Comparison of ENCODE assay signal across 8 cellular contexts in genomic region chr5:10248378-10249260, GRCh38. TPM values are rescaled to one million over a fixed set of nuclear protein-coding genes. Genes with fewer than 3 reads are reported as not detected.
DNase-seq lines count a peak whose midpoint lies in the region; ATAC-seq and TF ChIP-seq lines count a peak whose summit lies in the region.

No MANE protein-coding gene starts in this region.

- in situ Hi-C loops in HAP-1 (cut with MboI; ENCODE audit: low sequenced_read_pairs) = no loop called here

- no TSS peak for BruUV-seq in PC-3 (replicated peaks; lab: Mats Ljungman, UMichigan)

- peaks cover 16% of the 10 kb centered on the region for H3K36me3 ChIP-seq in HAP-1 (replicated peaks)
- H3K36me3 ChIP-seq in PC-3 (ENCODE audit: low read depth, low read length) = peaks cover 20% of the 10 kb centered on the region
- peaks cover 4 to 8% of the 10 kb centered on the region in 2 experiments for H3K36me3 ChIP-seq in trophoblast cell (ENCODE audit: control insufficient read depth in 1 of 2, insufficient read depth in 2 of 2, low read length in 2 of 2)

- no peak overlapping the region for H4K91ac ChIP-seq in trophoblast cell (ENCODE audit: low read depth, low read length)

- no peak overlapping the region for H2BK5ac ChIP-seq in trophoblast cell (ENCODE audit: low read depth, low read length, poor library complexity)

- H3K79me1 ChIP-seq in trophoblast cell (ENCODE audit: low read length) = peaks cover 13% of the 10 kb centered on the region

- H3K79me2 ChIP-seq in PC-3 (ENCODE audit: low read length) = peaks cover 76% of the 10 kb centered on the region
- H3K79me2 ChIP-seq in trophoblast cell (ENCODE audit: control insufficient read depth, insufficient read depth, low read length, poor library complexity) = peaks cover 27% of the 10 kb centered on the region

- peak overlapping the region; percentile 98 for H3K9ac ChIP-seq in PC-3 (ENCODE audit: low read length)
- no peak overlapping the region for H3K9ac ChIP-seq in trophoblast cell (ENCODE audit: low read length)

- H3K9me2 ChIP-seq in PC-3 (replicated peaks; ENCODE audit: low read length) = no peaks in the 10 kb centered on the region

- H3K27me3 ChIP-seq in HAP-1 (ENCODE audit: low read depth) (no peaks in the 10 kb centered on the region), PC-3 (ENCODE audit: low read length) (no peaks in the 10 kb centered on the region), trophoblast cell (ENCODE audit: insufficient read depth, low read length) (no peaks in the 10 kb centered on the region)

- intact Hi-C loops in PC-3 (cut with micrococcal nuclease) = no loop called here

- no peak overlapping the region for H3K4ac ChIP-seq in trophoblast cell (ENCODE audit: low read depth, low read length)

- peak overlapping the region; percentile 88 for H3K4me2 ChIP-seq in PC-3 (ENCODE audit: low read length)
- peak overlapping the region; percentile 97 for H3K4me2 ChIP-seq in trophoblast cell (ENCODE audit: low read length)

- H3K9me3 ChIP-seq in HAP-1 (no peaks in the 10 kb centered on the region), PC-3 (ENCODE audit: low read length) (no peaks in the 10 kb centered on the region), trophoblast cell (ENCODE audit: insufficient read depth, low read depth, low read length) (no peaks in the 10 kb centered on the region)

- peak overlapping the region; percentile 82 for H3K27ac ChIP-seq in PC-3 (ENCODE audit: low read length)
- peak overlapping the region; percentile 79 for H3K27ac ChIP-seq in epithelial cell of prostate
- H3K27ac ChIP-seq in trophoblast cell (ENCODE audit: low read depth, low read length) = no peak overlapping the region

- WGBS in trophoblast cell (ENCODE audit: extremely low coverage, insufficient coverage, insufficient read length) = no CpG with 5 or more reads among the region's 29 CpGs

- H3K4me1 ChIP-seq in HAP-1 (peaks cover 8% of the 10 kb centered on the region), PC-3 (ENCODE audit: insufficient read depth, low read length) (peaks cover 28% of the 10 kb centered on the region), trophoblast cell (ENCODE audit: control insufficient read depth in 1 of 2, insufficient read depth in 2 of 2, low read length in 2 of 2) (peaks cover 7 to 12% of the 10 kb centered on the region in 2 experiments)

- peak overlapping the region; percentile 48 for H4K12ac ChIP-seq in trophoblast cell (ENCODE audit: low read depth, low read length)

- peak overlapping the region; percentile 25 for H2BK12ac ChIP-seq in trophoblast cell (ENCODE audit: low read length)

- no peak overlapping the region for H3K23ac ChIP-seq in trophoblast cell (ENCODE audit: low read length)

- CTCF ChIA-PET in PC-3 (lab: Charles Lee) = interaction anchor here (0.7 kb wide), 1 partner anchor 379 kb away, joined by 4 read pairs; no protein-coding TSS in a partner anchor

- H3K18ac ChIP-seq in trophoblast cell (ENCODE audit: low read length) = no peak overlapping the region

- POLR2A ChIA-PET in PC-3 (lab: Charles Lee; ENCODE audit: unreplicated experiment) = interaction anchor here (0.6 kb wide), 1 partner anchor 34 kb away, joined by 26 read pairs; no protein-coding TSS in a partner anchor

- H4K8ac ChIP-seq in trophoblast cell (ENCODE audit: low read depth, low read length) = peak overlapping the region; percentile 74

- DNase-seq in HAP-1 (ENCODE audit: low spot score in 2 of 2) (no peak), PC-3 (peak; percentile 44), epithelial cell of prostate (ENCODE audit: low read depth, low spot score) (no peak), trophoblast cell (no peak), NCI-H2081 treated with DMSO at 0.1 percent for 48 hours (lab: John Stamatoyannopoulos, UW) (no peak), mesenteric fat pad (ENCODE audit: low spot score) (no peak), OCI-M1 (lab: John Stamatoyannopoulos, UW) (no peak)

- H2BK120ac ChIP-seq in trophoblast cell (ENCODE audit: insufficient read depth, low read length, poor library complexity) = no peak overlapping the region

- peaks cover 22% of the 10 kb centered on the region for H4K20me1 ChIP-seq in PC-3 (ENCODE audit: low read length)

- no peaks in the 10 kb centered on the region for H3F3A ChIP-seq in PC-3 (ENCODE audit: low read length, unreplicated experiment)

- TF ChIP-seq CTCF in PC-3 (conservative IDR thresholded peaks at IDR 0.05; ENCODE audit: low read depth, low read length) = no peak

- peak overlapping the region; percentile 73 for H3K4me3 ChIP-seq in HAP-1
- peak overlapping the region; percentile 91 for H3K4me3 ChIP-seq in PC-3 (ENCODE audit: low read length)
- H3K4me3 ChIP-seq in trophoblast cell (ENCODE audit: low read depth, low read length) = no peak overlapping the region

- H3K14ac ChIP-seq in trophoblast cell (ENCODE audit: low read length) = peak overlapping the region; percentile 24

- peak overlapping the region; percentile 60 for H2AK5ac ChIP-seq in trophoblast cell (ENCODE audit: low read length)

- ATAC-seq in GM18499 (IDR thresholded peaks at IDR 0.05; ENCODE audit: insufficient read depth, unreplicated experiment) = peak; percentile 11
- ATAC-seq in PC-3 = peak; percentile 8; the same call in 1 of the 2 replicates

- peak overlapping the region; percentile 86 for H2AFZ ChIP-seq in PC-3 (ENCODE audit: low read length)
- H2AFZ ChIP-seq in trophoblast cell (ENCODE audit: insufficient read depth, low read length, poor library complexity) = no peak overlapping the region

RNA-seq across cellular contexts. Expression of gene ATPSCKMT, which starts 1.1 kb away (rescaled TPM):
- 26.7 and 49.0 TPM in 2 replicates for total RNA-seq in PC-3 (2014; rRNA removed)
- polyA plus RNA-seq in trophoblast cell (2013) = 7.2 and 9.3 TPM in 2 replicates
- 16.5 TPM for total RNA-seq in mesenteric fat pad

RNA-seq across cellular contexts. Expression of gene CCT5, which starts 1.5 kb away (rescaled TPM):
- total RNA-seq in PC-3 (2014; rRNA removed) = 1,309 and 1,334 TPM in 2 replicates
- 174 and 175 TPM in 2 replicates for polyA plus RNA-seq in trophoblast cell (2013)
- total RNA-seq in mesenteric fat pad = 202 TPM

RNA-seq across cellular contexts. Expression of gene CMBL, which starts 59.1 kb away (rescaled TPM):
- total RNA-seq in PC-3 (2014; rRNA removed) (35.7 and 38.4 TPM in 2 replicates), mesenteric fat pad (17.3 TPM)
- 7.8 and 8.8 TPM in 2 replicates for polyA plus RNA-seq in trophoblast cell (2013)
